ENCODE assay signal across 16 cellular contexts in the genomic region with DNA sequence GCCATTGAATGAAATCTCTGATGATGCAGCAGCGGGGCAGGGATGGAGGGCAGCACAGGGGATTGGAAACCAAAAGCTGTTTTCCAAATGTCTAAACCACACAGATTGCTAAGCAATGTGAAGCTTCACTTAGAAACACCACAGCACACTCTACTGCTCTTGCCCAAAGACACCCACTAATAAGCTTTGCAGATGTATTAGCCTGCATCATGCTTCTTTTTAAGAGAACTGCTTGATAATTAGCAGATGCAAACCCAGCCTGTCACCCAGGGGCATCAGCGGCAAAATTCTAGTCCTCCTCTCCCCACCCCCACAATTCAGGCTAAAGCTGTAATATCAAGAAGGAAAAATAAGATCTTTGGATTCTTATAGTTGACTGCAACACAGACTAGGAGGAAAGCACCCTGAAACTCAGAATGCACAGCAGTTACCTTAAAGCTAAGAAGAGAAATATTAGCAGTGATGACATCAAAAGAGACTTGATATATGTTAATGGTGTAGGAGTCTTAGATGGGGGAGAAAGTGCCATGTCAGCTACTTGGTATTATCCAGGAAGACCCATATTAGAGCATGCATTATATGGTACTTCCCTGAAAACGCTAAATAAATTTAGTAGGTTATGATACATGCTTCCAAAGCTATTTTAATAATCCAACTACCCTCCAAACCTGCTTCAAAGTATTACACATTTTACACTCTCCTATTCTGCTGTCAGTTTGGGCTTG.
"Had no signal": no experiment of that assay in that cellular context is flagged by ENCODE, and none has a peak within 500 bp of the region (broad histone marks: within the 10 kb centered on the region; RNA-seq: fewer than 3 reads in every experiment).

No MANE protein-coding gene starts in this region.

- H3K4me3 Mint-ChIP-seq: activated CD4-positive, alpha-beta memory T cell treated with anti-CD3 and anti-CD28 coated beads for 36 hours; activated CD8-positive, alpha-beta memory T cell treated with anti-CD3 and anti-CD28 coated beads, Interleukin-2, amount 10 ng/mL, durations not matched to agents 7 days and 5 days; immature natural killer cell; naive B cell had no signal

- H3K27me3 ChIP-seq: adrenal gland, transverse colon had no signal

- ATAC-seq: activated CD8-positive, alpha-beta memory T cell treated with anti-CD3 and anti-CD28 coated beads, Interleukin-2, amount 10 ng/mL, durations not matched to agents 7 days and 5 days; esophagus mucosa; lower lobe of right lung had no signal

- H3K27me3 Mint-ChIP-seq: activated CD4-positive, alpha-beta memory T cell treated with anti-CD3 and anti-CD28 coated beads for 36 hours; activated CD8-positive, alpha-beta memory T cell treated with anti-CD3 and anti-CD28 coated beads, Interleukin-2, amount 10 ng/mL, durations not matched to agents 7 days and 5 days had no signal

- DNase-seq: activated CD4-positive, alpha-beta memory T cell treated with anti-CD3 and anti-CD28 coated beads for 36 hours; activated CD4-positive, alpha-beta T cell treated with anti-CD3 and anti-CD28 coated beads for 1 hour; activated CD8-positive, alpha-beta memory T cell treated with anti-CD3 and anti-CD28 coated beads, Interleukin-2, amount 10 ng/mL, durations not matched to agents 7 days and 5 days; activated naive CD4-positive, alpha-beta T cell treated with anti-CD3 and anti-CD28 coated beads, Interleukin-2, amount 50 U/mL, for 16 hours; activated T-cell treated with anti-CD3 and anti-CD28 coated beads, Interleukin-2, amount 50 U/mL, for 1 hour; adrenal gland; immature natural killer cell; lower lobe of right lung; naive B cell; stimulated activated CD4-positive, alpha-beta T cell treated with anti-CD3 and anti-CD28 coated beads, Interleukin-4, amount 100 ng/mL, for 4 hours; stimulated activated CD8-positive, alpha-beta memory T cell treated with anti-CD3 and anti-CD28 coated beads, Interleukin-4, amount 100 ng/mL, for 48 hours; stimulated activated naive CD4-positive, alpha-beta T cell treated with Interleukin-2 at 50 U/mL for 16 hours; transverse colon had no signal

- H3K36me3 ChIP-seq: adrenal gland, lower lobe of right lung, transverse colon had no signal

- H3K4me1 ChIP-seq: adrenal gland had no signal

- H3K36me3 Mint-ChIP-seq: activated CD4-positive, alpha-beta memory T cell treated with anti-CD3 and anti-CD28 coated beads for 36 hours; activated CD8-positive, alpha-beta memory T cell treated with anti-CD3 and anti-CD28 coated beads, Interleukin-2, amount 10 ng/mL, durations not matched to agents 7 days and 5 days; immature natural killer cell; naive B cell had no signal

- H3K4me3 ChIP-seq: adrenal gland, lower lobe of right lung, skin epidermis, transverse colon had no signal

- H3K9me3 Mint-ChIP-seq: activated CD4-positive, alpha-beta memory T cell treated with anti-CD3 and anti-CD28 coated beads for 36 hours; immature natural killer cell; naive B cell had no signal

- H3K4me1 Mint-ChIP-seq: activated CD8-positive, alpha-beta memory T cell treated with anti-CD3 and anti-CD28 coated beads, Interleukin-2, amount 10 ng/mL, durations not matched to agents 7 days and 5 days; immature natural killer cell; naive B cell had no signal

- H3K9me3 ChIP-seq: adrenal gland, lower lobe of right lung, transverse colon had no signal

- FAIRE-seq: colon had no signal

- H3K27ac Mint-ChIP-seq: activated CD4-positive, alpha-beta memory T cell treated with anti-CD3 and anti-CD28 coated beads for 36 hours; activated CD8-positive, alpha-beta memory T cell treated with anti-CD3 and anti-CD28 coated beads, Interleukin-2, amount 10 ng/mL, durations not matched to agents 7 days and 5 days; immature natural killer cell; naive B cell had no signal

- H3K27ac ChIP-seq: adrenal gland, lower lobe of right lung had no signal
